Comparison of ENCODE assay signal across 8 cellular contexts in the genomic region with DNA sequence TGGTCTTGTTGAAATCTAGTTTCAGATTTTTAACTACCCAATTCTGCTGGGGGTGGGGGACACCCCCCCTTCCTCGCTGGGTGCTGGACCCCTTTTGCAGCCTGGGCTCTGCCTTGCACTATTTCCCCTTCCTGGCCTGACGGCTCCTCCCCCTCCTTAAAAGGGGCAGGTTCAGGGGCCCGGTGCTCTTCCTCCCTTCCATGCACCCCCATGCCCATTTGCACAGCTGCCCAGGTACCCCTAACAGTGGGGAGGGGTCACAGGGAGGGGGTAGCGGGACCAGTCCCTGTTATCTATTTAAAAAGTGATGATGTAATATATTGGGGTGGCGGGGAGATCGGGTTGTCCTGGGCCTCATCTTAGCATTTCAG. TPM values are rescaled to one million over a fixed set of nuclear protein-coding genes. Genes with fewer than 3 reads are reported as not detected.
DNase-seq lines count a peak whose midpoint lies in the region; ATAC-seq and TF ChIP-seq lines count a peak whose summit lies in the region.

No MANE protein-coding gene starts in this region.

- peaks cover 49% of the 10 kb centered on the region for H3K4me1 ChIP-seq in CD8-positive, alpha-beta T cell (ENCODE audit: insufficient read depth, low read length)
- H3K4me1 ChIP-seq in HUES48 (ENCODE audit: control insufficient read depth, insufficient read depth, low read length): peaks cover 19% of the 10 kb centered on the region

- H3K4me3 ChIP-seq in CD8-positive, alpha-beta T cell (ENCODE audit: low read depth, low read length): no peak overlapping the region
- H3K4me3 ChIP-seq in HUES48 (ENCODE audit: low read depth, low read length): peak overlapping the region; percentile 59

- POLR2A ChIA-PET in CD8-positive, alpha-beta T cell (lab: Charles Lee): interaction anchor here (1.0 to 3.6 kb wide), 7 partner anchors 16 to 63 kb away, joined by 3 to 24 read pairs (median 6); a partner anchor contains a TSS

- H3K4me1 Mint-ChIP-seq in CD8-positive, alpha-beta T cell (ENCODE audit: low read depth): peaks cover 37% of the 10 kb centered on the region
- peaks cover 15% of the 10 kb centered on the region for H3K4me1 Mint-ChIP-seq in nephron

- ATAC-seq in CD8-positive, alpha-beta T cell: no peak
- ATAC-seq in HG02763 (IDR thresholded peaks at IDR 0.05; ENCODE audit: unreplicated experiment) (no peak), HG03571 (IDR thresholded peaks at IDR 0.05; ENCODE audit: unreplicated experiment) (no peak)

- no peak overlapping the region for H3K27ac Mint-ChIP-seq in CD8-positive, alpha-beta T cell
- peak overlapping the region in 1 of 3 experiments; percentile 22 for H3K27ac Mint-ChIP-seq in nephron

- H3K27me3 ChIP-seq in CD8-positive, alpha-beta T cell (ENCODE audit: insufficient read depth, low read length): no peaks in the 10 kb centered on the region
- no peaks in the 10 kb centered on the region for H3K27me3 ChIP-seq in HUES48 (ENCODE audit: control insufficient read depth, insufficient read depth, low read length)

- peak overlapping the region; percentile 59 for H3K4me3 Mint-ChIP-seq in CD8-positive, alpha-beta T cell
- peak overlapping the region; percentile 64 to 69 (median 65) for H3K4me3 Mint-ChIP-seq in nephron

- CTCF ChIA-PET in CD8-positive, alpha-beta T cell (lab: Charles Lee): interaction anchor here (0.6 to 14.0 kb wide), 33 partner anchors 10 to 537 kb away, joined by 3 to 178 read pairs (median 5); a partner anchor contains a TSS

- H3K27ac ChIP-seq in CD8-positive, alpha-beta T cell (ENCODE audit: low read depth, low read length): no peak overlapping the region
- no peak overlapping the region for H3K27ac ChIP-seq in HUES48 (ENCODE audit: low read depth, low read length)
- peak overlapping the region; percentile 94 for H3K27ac ChIP-seq in caudate nucleus (ENCODE audit: low read depth, low read length)

- no peaks in the 10 kb centered on the region for H3K9me3 Mint-ChIP-seq in CD8-positive, alpha-beta T cell
- no peaks in the 10 kb centered on the region for H3K9me3 Mint-ChIP-seq in nephron

- intact Hi-C loops in CD8-positive, alpha-beta T cell (cut with DNase I, micrococcal nuclease): loop anchor here (1.0 to 5.0 kb wide), 14 partner anchors 17 to 539 kb away; a partner anchor contains a TSS

- H3K9me3 ChIP-seq in CD8-positive, alpha-beta T cell (ENCODE audit: low read length): no peaks in the 10 kb centered on the region
- H3K9me3 ChIP-seq in HUES48 (ENCODE audit: control insufficient read depth, insufficient read depth, low read length): no peaks in the 10 kb centered on the region

- DNase-seq in CD8-positive, alpha-beta T cell: no peak
- DNase-seq in caudate nucleus (lab: John Stamatoyannopoulos, UW): no peak
- DNase-seq in NCI-H82 treated with DMSO at 0.1 percent for 48 hours (lab: John Stamatoyannopoulos, UW; ENCODE audit: unreplicated experiment): no peak
- DNase-seq in NCI-H1694 (lab: John Stamatoyannopoulos, UW): no peak

- TF ChIP-seq CTCF in CD8-positive, alpha-beta T cell (IDR thresholded peaks at IDR 0.05): no peak
- TF ChIP-seq CTCF in nephron (IDR thresholded peaks at IDR 0.05; ENCODE audit: unreplicated experiment in 3 of 3): no peak

- no peaks in the 10 kb centered on the region for H3K27me3 Mint-ChIP-seq in CD8-positive, alpha-beta T cell (ENCODE audit: low read depth)
- H3K27me3 Mint-ChIP-seq in nephron (ENCODE audit: low read depth): no peaks in the 10 kb centered on the region

- H3K36me3 ChIP-seq in CD8-positive, alpha-beta T cell (ENCODE audit: insufficient read depth, low read length): no peaks in the 10 kb centered on the region
- H3K36me3 ChIP-seq in HUES48 (ENCODE audit: control insufficient read depth, insufficient read depth, low read length): peaks cover 36% of the 10 kb centered on the region

- no peaks in the 10 kb centered on the region for H3K36me3 Mint-ChIP-seq in CD8-positive, alpha-beta T cell
- no peaks in the 10 kb centered on the region for H3K36me3 Mint-ChIP-seq in nephron (ENCODE audit: low read depth)

- no peak overlapping the region for H3K9ac ChIP-seq in HUES48 (ENCODE audit: low read depth, low read length)

RNA-seq across cellular contexts. Expression of a gene that starts 15.3 kb away (rescaled TPM):
- 1 to 10 TPM; 6.9 to 7.1 TPM for total RNA-seq in CD8-positive, alpha-beta T cell

RNA-seq across cellular contexts. Expression of a gene that starts 15.7 kb away (rescaled TPM):
- total RNA-seq in CD8-positive, alpha-beta T cell: under 1 TPM; 0.52 to 0.61 TPM

RNA-seq across cellular contexts. Expression of a gene that starts 15.7 kb away (rescaled TPM):
- under 1 TPM in 1 of 2 experiments, not detected in 1; 0.30 TPM for total RNA-seq in CD8-positive, alpha-beta T cell

RNA-seq across cellular contexts. Expression of a gene that starts 24.5 kb away (rescaled TPM):
- total RNA-seq in CD8-positive, alpha-beta T cell: not detected

RNA-seq across cellular contexts. Expression of a gene that starts 33.2 kb away (rescaled TPM):
- total RNA-seq in CD8-positive, alpha-beta T cell: 10 to 100 TPM; 10.8 to 11.8 TPM
